10 cellular contexts compared by ENCODE assay signal in genomic region chr6:108157234-108157971, GRCh38. TPM values are rescaled to one million over a fixed set of nuclear protein-coding genes. Genes with fewer than 3 reads are reported as not detected.
A peak's percentile ranks its signal among the peaks of the same experiment; 100 is the strongest.
DNase-seq lines count a peak whose midpoint lies in the region; ATAC-seq and TF ChIP-seq lines count a peak whose summit lies in the region.
"Had no signal": no experiment of that assay in that cellular context is flagged by ENCODE, and none has a peak within 500 bp of the region (broad histone marks: within the 10 kb centered on the region; RNA-seq: fewer than 3 reads in every experiment).

No MANE protein-coding gene starts in this region.

- TF ChIP-seq EP300 in transverse colon (IDR thresholded peaks at IDR 0.05; ENCODE audit: low read depth), result no peak

- POLR2A ChIA-PET in CD8-positive, alpha-beta memory T cell (lab: Charles Lee), result no interaction called here

- TF ChIP-seq POLR2A in transverse colon (IDR thresholded peaks at IDR 0.05), result no peak

- H3K27me3 ChIP-seq in CD8-positive, alpha-beta memory T cell (ENCODE audit: insufficient read depth, low read length, poor library complexity, severe bottlenecking), result peaks cover 45% of the 10 kb centered on the region
- H3K27me3 ChIP-seq in transverse colon, result peaks cover 100% of the 10 kb centered on the region

- H3K27ac ChIP-seq in CD8-positive, alpha-beta memory T cell (ENCODE audit: low read depth, low read length), result no peak overlapping the region
- H3K27ac ChIP-seq in transverse colon, result no peak overlapping the region
- H3K27ac ChIP-seq: epithelial cell of prostate, prostate gland had no signal

- 4% methylated on average over 47 of the region's 59 CpGs; no CpG with 5 or more reads in 1 of the 2 donors for WGBS in transverse colon (ENCODE audit: low coverage in 1 of 2), 2 donors

- H3K27me3 Mint-ChIP-seq in CD8-positive, alpha-beta memory T cell, result peaks cover 71 to 86% of the 10 kb centered on the region in 2 donors
- peaks cover 82 to 98% of the 10 kb centered on the region in 2 donors for H3K27me3 Mint-ChIP-seq in effector memory CD8-positive, alpha-beta T cell
- peaks cover 88% of the 10 kb centered on the region for H3K27me3 Mint-ChIP-seq in osteocyte (ENCODE audit: unreplicated experiment)

- intact Hi-C loops in transverse colon (cut with DNase I; ENCODE audit: low total_unique reads), result no loop called here

- peaks cover 10 to 19% (median 17%) of the 10 kb centered on the region in 3 donors for H3K4me1 Mint-ChIP-seq in CD8-positive, alpha-beta memory T cell
- peaks cover 5 to 12% of the 10 kb centered on the region in 2 donors for H3K4me1 Mint-ChIP-seq in effector memory CD8-positive, alpha-beta T cell (ENCODE audit: low read depth in 2 of 2)
- peaks cover 13% of the 10 kb centered on the region for H3K4me1 Mint-ChIP-seq in osteocyte (ENCODE audit: unreplicated experiment)

- ATAC-seq in effector memory CD8-positive, alpha-beta T cell (replicated peaks), result peak; percentile 29
- no peak for ATAC-seq in HG03097 (IDR thresholded peaks at IDR 0.05; ENCODE audit: low FRiP score, unreplicated experiment)

- no peak for DNase-seq in CD8-positive, alpha-beta memory T cell
- DNase-seq in NCI-H69 (lab: John Stamatoyannopoulos, UW), result peak; percentile 68
- no peak for DNase-seq in effector memory CD8-positive, alpha-beta T cell
- no peak for DNase-seq in osteocyte (ENCODE audit: extremely low spot score, unreplicated experiment)
- no peak for DNase-seq in HT-29 (ENCODE audit: low spot score)
- DNase-seq in activated CD4-positive, CD25-positive, alpha-beta regulatory T cell treated with anti-CD3 and anti-CD28 coated beads, Interleukin-2, amount 50 U/mL, for 72 hours, result no peak
- DNase-seq in transverse colon, result no peak

- H3K27ac Mint-ChIP-seq in CD8-positive, alpha-beta memory T cell, result peak overlapping the region in 1 of 8 donors; percentile 35
- no peak overlapping the region for H3K27ac Mint-ChIP-seq in effector memory CD8-positive, alpha-beta T cell
- no peak overlapping the region for H3K27ac Mint-ChIP-seq in osteocyte (ENCODE audit: unreplicated experiment)

- H3K36me3 ChIP-seq in CD8-positive, alpha-beta memory T cell (ENCODE audit: insufficient read depth, low read length), result no peaks in the 10 kb centered on the region
- H3K36me3 ChIP-seq in transverse colon, result no peaks in the 10 kb centered on the region
- H3K36me3 ChIP-seq: prostate gland had no signal

- peaks cover 0 to 3% (median 0%) of the 10 kb centered on the region in 3 donors for H3K36me3 Mint-ChIP-seq in CD8-positive, alpha-beta memory T cell
- no peaks in the 10 kb centered on the region for H3K36me3 Mint-ChIP-seq in effector memory CD8-positive, alpha-beta T cell (ENCODE audit: insufficient read depth)
- peaks cover 4% of the 10 kb centered on the region for H3K36me3 Mint-ChIP-seq in osteocyte (ENCODE audit: unreplicated experiment)

- TF ChIP-seq CTCF in osteocyte (IDR thresholded peaks at IDR 0.05) (no peak), transverse colon (IDR thresholded peaks at IDR 0.05) (no peak)

- peaks cover 0 to 3% (median 0%) of the 10 kb centered on the region in 5 donors for H3K9me3 Mint-ChIP-seq in CD8-positive, alpha-beta memory T cell
- no peaks in the 10 kb centered on the region for H3K9me3 Mint-ChIP-seq in effector memory CD8-positive, alpha-beta T cell
- H3K9me3 Mint-ChIP-seq in osteocyte (ENCODE audit: unreplicated experiment), result no peaks in the 10 kb centered on the region

- H3K9me3 ChIP-seq in CD8-positive, alpha-beta memory T cell (ENCODE audit: low read length), result no peaks in the 10 kb centered on the region
- no peaks in the 10 kb centered on the region for H3K9me3 ChIP-seq in transverse colon
- H3K9me3 ChIP-seq: prostate gland had no signal

- peak overlapping the region in 6 of 7 donors; percentile 48 to 78 (median 68) for H3K4me3 Mint-ChIP-seq in CD8-positive, alpha-beta memory T cell
- peak overlapping the region; percentile 61 to 78 for H3K4me3 Mint-ChIP-seq in effector memory CD8-positive, alpha-beta T cell
- peak overlapping the region; percentile 6 for H3K4me3 Mint-ChIP-seq in osteocyte (ENCODE audit: unreplicated experiment)

- no peak overlapping the region for H3K4me3 ChIP-seq in CD8-positive, alpha-beta memory T cell (ENCODE audit: low read length)
- peak overlapping the region in 2 of 4 donors; percentile 1 to 40 for H3K4me3 ChIP-seq in transverse colon
- H3K4me3 ChIP-seq: prostate gland had no signal

- CTCF ChIA-PET in CD8-positive, alpha-beta memory T cell (lab: Charles Lee), result interaction anchor here (1.3 kb wide), 1 partner anchor 10 kb away, joined by 3 read pairs; no protein-coding TSS in a partner anchor

- in situ Hi-C loops in transverse colon (cut with MboI; ENCODE audit: low pct_ligation_motif_present in 1 of 4, low pct_unique_long_range_greater_than_20kb in 1 of 4, low sequenced_read_pairs in 3 of 4), result no loop called here

- H3K4me1 ChIP-seq in CD8-positive, alpha-beta memory T cell (ENCODE audit: insufficient read depth, low read length), result peaks cover 17% of the 10 kb centered on the region
- peaks cover 8 to 16% (median 11%) of the 10 kb centered on the region in 4 donors for H3K4me1 ChIP-seq in transverse colon

RNA-seq across cellular contexts. Expression of gene NR2E1, which starts 8.4 kb away (rescaled TPM):
- total RNA-seq in CD8-positive, alpha-beta memory T cell, result not detected
- polyA plus RNA-seq in CD8-positive, alpha-beta memory T cell, result not detected
- total RNA-seq in osteocyte, result not detected in 2 replicates
- total RNA-seq in HT-29 (2014; rRNA removed; shearing (Covaris generic)), result not detected in 2 replicates
- total RNA-seq in transverse colon, result not detected

Comparison
In these comparisons a context has a peak if more than half of its experiments do, and no peak if none do; other contexts are left out.
1. H3K4me3 Mint-ChIP-seq: peak in every context shown above with its lines; median percentile 70 in effector memory CD8-positive, alpha-beta T cell; 68 in CD8-positive, alpha-beta memory T cell; 6 in osteocyte.